1 cellular context compared by ENCODE assay signal in the genomic region with DNA sequence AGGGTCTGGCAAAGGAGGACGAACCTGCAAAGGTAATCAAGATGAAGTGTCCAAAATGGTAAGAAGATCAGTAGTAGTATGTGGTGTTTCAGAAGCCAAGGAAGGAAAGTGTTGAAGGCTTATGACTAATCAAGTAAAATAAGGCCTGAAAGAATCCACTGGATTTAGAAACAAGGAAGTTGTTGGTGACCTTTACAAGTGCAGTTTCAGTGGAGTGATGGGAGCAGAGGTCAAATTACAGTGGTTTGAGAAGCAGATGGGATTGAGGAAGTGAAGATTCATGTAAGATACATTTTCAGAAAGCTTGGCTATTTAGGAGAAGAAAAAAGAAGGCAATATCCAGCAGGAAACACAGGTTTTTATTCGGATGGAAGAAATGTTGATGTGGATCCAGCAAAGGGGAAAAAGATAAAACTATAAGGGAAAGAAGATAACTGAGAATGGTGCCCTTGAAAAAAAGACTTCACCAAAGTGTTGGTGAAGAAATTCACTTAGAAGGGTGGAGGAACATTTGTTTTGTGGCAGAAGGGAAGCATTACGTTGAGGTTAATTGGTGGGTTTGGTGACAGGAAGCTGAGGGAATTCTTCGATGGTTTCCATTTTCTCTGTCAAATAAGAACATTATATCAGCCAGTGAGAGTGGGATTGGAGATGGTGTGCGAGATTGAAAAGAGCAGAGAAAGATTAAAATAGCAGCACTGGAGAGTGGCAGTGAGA.
TF ChIP-seq lines count a peak whose summit lies in the region.

No MANE protein-coding gene starts in this region.

TF ChIP-seq in K562, 482 proteins besides CTCF, POLR2A, EP300 and RAD21 (continued from another document):
- TF ChIP-seq, protein P1, sequence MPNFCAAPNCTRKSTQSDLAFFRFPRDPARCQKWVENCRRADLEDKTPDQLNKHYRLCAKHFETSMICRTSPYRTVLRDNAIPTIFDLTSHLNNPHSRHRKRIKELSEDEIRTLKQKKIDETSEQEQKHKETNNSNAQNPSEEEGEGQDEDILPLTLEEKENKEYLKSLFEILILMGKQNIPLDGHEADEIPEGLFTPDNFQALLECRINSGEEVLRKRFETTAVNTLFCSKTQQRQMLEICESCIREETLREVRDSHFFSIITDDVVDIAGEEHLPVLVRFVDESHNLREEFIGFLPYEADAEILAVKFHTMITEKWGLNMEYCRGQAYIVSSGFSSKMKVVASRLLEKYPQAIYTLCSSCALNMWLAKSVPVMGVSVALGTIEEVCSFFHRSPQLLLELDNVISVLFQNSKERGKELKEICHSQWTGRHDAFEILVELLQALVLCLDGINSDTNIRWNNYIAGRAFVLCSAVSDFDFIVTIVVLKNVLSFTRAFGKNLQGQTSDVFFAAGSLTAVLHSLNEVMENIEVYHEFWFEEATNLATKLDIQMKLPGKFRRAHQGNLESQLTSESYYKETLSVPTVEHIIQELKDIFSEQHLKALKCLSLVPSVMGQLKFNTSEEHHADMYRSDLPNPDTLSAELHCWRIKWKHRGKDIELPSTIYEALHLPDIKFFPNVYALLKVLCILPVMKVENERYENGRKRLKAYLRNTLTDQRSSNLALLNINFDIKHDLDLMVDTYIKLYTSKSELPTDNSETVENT (CRISPR knock-in tag; IDR thresholded peaks at IDR 0.05): no peak
- TF ChIP-seq ETS2 (tag; IDR thresholded peaks at IDR 0.05; ENCODE audit: borderline replicate concordance, poor library complexity, severe bottlenecking): no peak
- TF ChIP-seq EWSR1 (IDR thresholded peaks at IDR 0.05; ENCODE audit: borderline replicate concordance, low read depth, partially characterized antibody): no peak
- no peak for TF ChIP-seq SRF (CRISPR knock-in tag; IDR thresholded peaks at IDR 0.05)
- TF ChIP-seq TAF1 (IDR thresholded peaks at IDR 0.05; ENCODE audit: control insufficient read depth, extremely low read depth, insufficient read depth, low read length, severe bottlenecking): no peak
- peak; percentile 64; the same call in 1 of the 2 replicates for TF ChIP-seq LEF1 (IDR thresholded peaks at IDR 0.05)
- TF ChIP-seq JUN (IDR thresholded peaks at IDR 0.05; ENCODE audit: borderline replicate concordance, low read depth, low read length): peak; percentile 40; the same call in 1 of the 2 replicates
- TF ChIP-seq JUN (CRISPR knock-in tag; IDR thresholded peaks at IDR 0.05; ENCODE audit: borderline replicate concordance): no peak
- no peak for TF ChIP-seq HNRNPK (IDR thresholded peaks at IDR 0.05; ENCODE audit: low read depth, low read length, poor library complexity, severe bottlenecking)
- 0 out of 2 replicates have a peak, but pooled peaks have one; percentile 12 for TF ChIP-seq MAFG (tag; conservative IDR thresholded peaks at IDR 0.05)
- no peak for TF ChIP-seq CBX5 (IDR thresholded peaks at IDR 0.05; ENCODE audit: borderline replicate concordance, low read depth)
- no peak for TF ChIP-seq ASH1L (IDR thresholded peaks at IDR 0.05; ENCODE audit: borderline replicate concordance, low read depth, partially characterized antibody)
- no peak for TF ChIP-seq ZNF561 (CRISPR knock-in tag; conservative IDR thresholded peaks at IDR 0.05)
- TF ChIP-seq ZFX (CRISPR knock-in tag; IDR thresholded peaks at IDR 0.05): peak; percentile 57; the same call in 1 of the 2 replicates
- no peak for TF ChIP-seq YBX1 (IDR thresholded peaks at IDR 0.05)
- TF ChIP-seq HNRNPUL1 (IDR thresholded peaks at IDR 0.05; ENCODE audit: low read length): no peak
- no peak for TF ChIP-seq CHD4 (IDR thresholded peaks at IDR 0.05; ENCODE audit: insufficient read depth, insufficient replicate concordance, low read depth, low read length, poor library complexity, severe bottlenecking)
- TF ChIP-seq ZNF589 (CRISPR knock-in tag; IDR thresholded peaks at IDR 0.05; ENCODE audit: low read depth): 0 out of 2 replicates have a peak, but pooled peaks have one; percentile 63
- TF ChIP-seq, protein P2, sequence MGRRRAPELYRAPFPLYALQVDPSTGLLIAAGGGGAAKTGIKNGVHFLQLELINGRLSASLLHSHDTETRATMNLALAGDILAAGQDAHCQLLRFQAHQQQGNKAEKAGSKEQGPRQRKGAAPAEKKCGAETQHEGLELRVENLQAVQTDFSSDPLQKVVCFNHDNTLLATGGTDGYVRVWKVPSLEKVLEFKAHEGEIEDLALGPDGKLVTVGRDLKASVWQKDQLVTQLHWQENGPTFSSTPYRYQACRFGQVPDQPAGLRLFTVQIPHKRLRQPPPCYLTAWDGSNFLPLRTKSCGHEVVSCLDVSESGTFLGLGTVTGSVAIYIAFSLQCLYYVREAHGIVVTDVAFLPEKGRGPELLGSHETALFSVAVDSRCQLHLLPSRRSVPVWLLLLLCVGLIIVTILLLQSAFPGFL (CRISPR knock-in tag; IDR thresholded peaks at IDR 0.05): no peak
- no peak for TF ChIP-seq HMG20A (CRISPR knock-in tag; conservative IDR thresholded peaks at IDR 0.05)
- TF ChIP-seq ZNF239 (CRISPR knock-in tag; IDR thresholded peaks at IDR 0.05): no peak
- TF ChIP-seq GABPB1 (CRISPR knock-in tag; IDR thresholded peaks at IDR 0.05): no peak
- TF ChIP-seq, protein P3, sequence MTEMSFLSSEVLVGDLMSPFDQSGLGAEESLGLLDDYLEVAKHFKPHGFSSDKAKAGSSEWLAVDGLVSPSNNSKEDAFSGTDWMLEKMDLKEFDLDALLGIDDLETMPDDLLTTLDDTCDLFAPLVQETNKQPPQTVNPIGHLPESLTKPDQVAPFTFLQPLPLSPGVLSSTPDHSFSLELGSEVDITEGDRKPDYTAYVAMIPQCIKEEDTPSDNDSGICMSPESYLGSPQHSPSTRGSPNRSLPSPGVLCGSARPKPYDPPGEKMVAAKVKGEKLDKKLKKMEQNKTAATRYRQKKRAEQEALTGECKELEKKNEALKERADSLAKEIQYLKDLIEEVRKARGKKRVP (CRISPR knock-in tag; IDR thresholded peaks at IDR 0.05): no peak
- TF ChIP-seq BRCA1 (IDR thresholded peaks at IDR 0.05): no peak
- TF ChIP-seq BRCA1 (CRISPR knock-in tag; IDR thresholded peaks at IDR 0.05): no peak
- peak; percentile 80 for TF ChIP-seq MEF2D (tag; conservative IDR thresholded peaks at IDR 0.05; ENCODE audit: low read depth)
- no peak for TF ChIP-seq SIN3A (IDR thresholded peaks at IDR 0.05; ENCODE audit: borderline replicate concordance in 2 of 2, control insufficient read depth in 1 of 2, low read depth in 2 of 2, low read length in 2 of 2)
- no peak for TF ChIP-seq FIP1L1 (IDR thresholded peaks at IDR 0.05; ENCODE audit: low read depth, low read length, poor library complexity, severe bottlenecking)
- TF ChIP-seq, protein P4, sequence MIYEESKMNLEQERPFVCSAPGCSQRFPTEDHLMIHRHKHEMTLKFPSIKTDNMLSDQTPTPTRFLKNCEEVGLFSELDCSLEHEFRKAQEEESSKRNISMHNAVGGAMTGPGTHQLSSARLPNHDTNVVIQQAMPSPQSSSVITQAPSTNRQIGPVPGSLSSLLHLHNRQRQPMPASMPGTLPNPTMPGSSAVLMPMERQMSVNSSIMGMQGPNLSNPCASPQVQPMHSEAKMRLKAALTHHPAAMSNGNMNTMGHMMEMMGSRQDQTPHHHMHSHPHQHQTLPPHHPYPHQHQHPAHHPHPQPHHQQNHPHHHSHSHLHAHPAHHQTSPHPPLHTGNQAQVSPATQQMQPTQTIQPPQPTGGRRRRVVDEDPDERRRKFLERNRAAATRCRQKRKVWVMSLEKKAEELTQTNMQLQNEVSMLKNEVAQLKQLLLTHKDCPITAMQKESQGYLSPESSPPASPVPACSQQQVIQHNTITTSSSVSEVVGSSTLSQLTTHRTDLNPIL (CRISPR knock-in tag; IDR thresholded peaks at IDR 0.05): no peak
- TF ChIP-seq ZBTB7A (IDR thresholded peaks at IDR 0.05; ENCODE audit: borderline replicate concordance, control insufficient read depth, low read depth, low read length): no peak
- TF ChIP-seq ETV5 (CRISPR knock-in tag; IDR thresholded peaks at IDR 0.05; ENCODE audit: low read depth): peak; percentile 33; the same call in 1 of the 2 replicates
- TF ChIP-seq, protein P5, sequence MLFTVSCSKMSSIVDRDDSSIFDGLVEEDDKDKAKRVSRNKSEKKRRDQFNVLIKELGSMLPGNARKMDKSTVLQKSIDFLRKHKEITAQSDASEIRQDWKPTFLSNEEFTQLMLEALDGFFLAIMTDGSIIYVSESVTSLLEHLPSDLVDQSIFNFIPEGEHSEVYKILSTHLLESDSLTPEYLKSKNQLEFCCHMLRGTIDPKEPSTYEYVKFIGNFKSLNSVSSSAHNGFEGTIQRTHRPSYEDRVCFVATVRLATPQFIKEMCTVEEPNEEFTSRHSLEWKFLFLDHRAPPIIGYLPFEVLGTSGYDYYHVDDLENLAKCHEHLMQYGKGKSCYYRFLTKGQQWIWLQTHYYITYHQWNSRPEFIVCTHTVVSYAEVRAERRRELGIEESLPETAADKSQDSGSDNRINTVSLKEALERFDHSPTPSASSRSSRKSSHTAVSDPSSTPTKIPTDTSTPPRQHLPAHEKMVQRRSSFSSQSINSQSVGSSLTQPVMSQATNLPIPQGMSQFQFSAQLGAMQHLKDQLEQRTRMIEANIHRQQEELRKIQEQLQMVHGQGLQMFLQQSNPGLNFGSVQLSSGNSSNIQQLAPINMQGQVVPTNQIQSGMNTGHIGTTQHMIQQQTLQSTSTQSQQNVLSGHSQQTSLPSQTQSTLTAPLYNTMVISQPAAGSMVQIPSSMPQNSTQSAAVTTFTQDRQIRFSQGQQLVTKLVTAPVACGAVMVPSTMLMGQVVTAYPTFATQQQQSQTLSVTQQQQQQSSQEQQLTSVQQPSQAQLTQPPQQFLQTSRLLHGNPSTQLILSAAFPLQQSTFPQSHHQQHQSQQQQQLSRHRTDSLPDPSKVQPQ (CRISPR knock-in tag; IDR thresholded peaks at IDR 0.05; ENCODE audit: borderline replicate concordance): no peak
